In the genomic region with DNA sequence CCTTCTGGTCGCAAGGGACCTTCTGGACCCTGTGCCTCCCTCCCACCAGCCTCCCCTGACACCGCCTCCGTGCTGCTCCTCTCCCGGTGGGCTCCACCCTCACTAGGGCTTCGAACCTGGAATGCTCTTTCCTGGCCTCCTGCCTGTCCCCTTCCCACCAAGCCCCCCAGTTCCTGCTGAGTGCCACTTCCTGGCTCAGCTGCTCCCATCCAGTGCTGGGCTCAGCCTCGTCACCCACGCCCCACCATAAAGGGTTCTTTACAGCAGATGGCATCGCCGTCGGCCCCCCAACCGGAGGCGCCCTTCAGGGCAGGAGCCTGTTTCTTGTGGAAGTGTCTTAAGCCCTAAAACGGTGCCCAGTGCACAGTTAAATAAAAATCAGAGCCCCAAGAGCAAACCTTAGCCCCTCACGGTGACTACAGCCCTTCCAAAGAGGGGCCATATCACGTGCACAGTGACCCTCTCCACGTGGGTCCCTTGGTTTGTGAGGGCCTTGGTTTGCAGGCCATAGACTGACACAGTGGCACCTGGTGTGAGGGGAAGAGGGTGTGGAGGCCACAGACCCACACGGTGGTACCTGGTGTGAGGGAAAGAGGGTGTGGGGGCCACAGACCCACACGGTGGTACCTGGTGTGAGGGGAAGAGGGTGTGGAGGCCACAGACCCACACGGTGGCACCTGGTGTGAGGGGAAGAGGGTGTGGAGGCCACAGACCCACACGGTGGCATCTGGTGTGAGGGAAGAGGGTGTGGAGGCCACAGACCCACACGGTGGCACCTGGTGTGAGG, we compare ENCODE assay signal across 14 cellular contexts.
DNase-seq lines count a peak whose midpoint lies in the region; ATAC-seq and TF ChIP-seq lines count a peak whose summit lies in the region.
"Had no signal": no experiment of that assay in that cellular context is flagged by ENCODE, and none has a peak within 500 bp of the region (broad histone marks: within the 10 kb centered on the region; RNA-seq: fewer than 3 reads in every experiment).

No MANE protein-coding gene starts in this region.

- H3K9me3 Mint-ChIP-seq in activated T-cell treated with anti-CD3 and anti-CD28 coated beads, Interleukin-2, amount 50 U/mL, for 72 hours, result peaks cover 8 to 9% of the 10 kb centered on the region in 2 donors
- peaks cover 11% of the 10 kb centered on the region for H3K9me3 Mint-ChIP-seq in nephron
- H3K9me3 Mint-ChIP-seq: activated T-cell treated with anti-CD3 and anti-CD28 coated beads, Interleukin-2, amount 50 U/mL, for 24 hours had no signal

- TF ChIP-seq CTCF in colonic mucosa (IDR thresholded peaks at IDR 0.05) (no peak), nephron (IDR thresholded peaks at IDR 0.05; ENCODE audit: unreplicated experiment in 3 of 3) (no peak), tibial nerve (IDR thresholded peaks at IDR 0.05) (no peak)

- TF ChIP-seq POLR2A in tibial nerve (IDR thresholded peaks at IDR 0.05), result no peak

- H3K9me3 ChIP-seq in colonic mucosa, result no peaks in the 10 kb centered on the region
- H3K9me3 ChIP-seq in tibial nerve, result peaks cover 0 to 8% (median 0%) of the 10 kb centered on the region in 4 donors

- H3K27ac ChIP-seq in colonic mucosa (no peak overlapping the region), tibial nerve (peak overlapping the region; percentile 80 to 94 (median 90))

- intact Hi-C loops in colonic mucosa (cut with DNase I), result no loop called here

- H3K4me1 Mint-ChIP-seq in activated T-cell treated with anti-CD3 and anti-CD28 coated beads, Interleukin-2, amount 50 U/mL, for 72 hours (ENCODE audit: low read depth), result peaks cover 33% of the 10 kb centered on the region
- H3K4me1 Mint-ChIP-seq in nephron, result peaks cover 27% of the 10 kb centered on the region

- 84% methylated on average over 21 of the region's 21 CpGs for WGBS in tibial nerve, 2 donors

- TF ChIP-seq EP300 in tibial nerve (IDR thresholded peaks at IDR 0.05), result no peak

- no peak for ATAC-seq in activated T-cell treated with anti-CD3 and anti-CD28 coated beads, Interleukin-2, amount 50 U/mL, for 72 hours (replicated peaks in 1 of 2)
- no peak for ATAC-seq in GM18502 (IDR thresholded peaks at IDR 0.05; ENCODE audit: poor library complexity, unreplicated experiment)

- H3K36me3 ChIP-seq in colonic mucosa (no peaks in the 10 kb centered on the region), tibial nerve (no peaks in the 10 kb centered on the region)
- H3K36me3 ChIP-seq: brain microvascular endothelial cell had no signal

- peak; percentile 11 for DNase-seq in activated T-cell treated with anti-CD3 and anti-CD28 coated beads, Interleukin-2, amount 50 U/mL, for 1 hour
- no peak for DNase-seq in activated T-cell treated with anti-CD3 and anti-CD28 coated beads, Interleukin-2, amount 50 U/mL, for 72 hours
- DNase-seq in colonic mucosa (peak; percentile 15), tibial nerve (ENCODE audit: low spot score in 2 of 2) (peak in 1 of 2 donors; percentile 1), HK-2 (ENCODE audit: unreplicated experiment) (no peak), hepatic stellate cell (ENCODE audit: low spot score) (no peak)
- DNase-seq: brain microvascular endothelial cell, midbrain, NCI-H187, NCI-H82, SHP77 had no signal

- H3K4me3 ChIP-seq in colonic mucosa (no peak overlapping the region), tibial nerve (no peak overlapping the region)

- no peak overlapping the region for H3K9ac ChIP-seq in colonic mucosa (ENCODE audit: low read depth in 2 of 2, low read length in 2 of 2)

- H3K4me3 Mint-ChIP-seq in activated T-cell treated with anti-CD3 and anti-CD28 coated beads, Interleukin-2, amount 50 U/mL, for 72 hours, result no peak overlapping the region
- no peak overlapping the region for H3K4me3 Mint-ChIP-seq in nephron
- H3K4me3 Mint-ChIP-seq: activated T-cell treated with anti-CD3 and anti-CD28 coated beads, Interleukin-2, amount 50 U/mL, for 24 hours had no signal

- H3K4me1 ChIP-seq in colonic mucosa (no peaks in the 10 kb centered on the region), tibial nerve (peaks cover 0 to 78% (median 38%) of the 10 kb centered on the region in 4 donors)

- peaks cover 7 to 11% of the 10 kb centered on the region in 2 donors for H3K36me3 Mint-ChIP-seq in activated T-cell treated with anti-CD3 and anti-CD28 coated beads, Interleukin-2, amount 50 U/mL, for 72 hours (ENCODE audit: insufficient read depth in 2 of 2)
- H3K36me3 Mint-ChIP-seq in nephron (ENCODE audit: low read depth), result no peaks in the 10 kb centered on the region

- H3K27me3 Mint-ChIP-seq in activated T-cell treated with anti-CD3 and anti-CD28 coated beads, Interleukin-2, amount 50 U/mL, for 72 hours (ENCODE audit: low read depth), result no peaks in the 10 kb centered on the region
- peaks cover 16% of the 10 kb centered on the region for H3K27me3 Mint-ChIP-seq in nephron (ENCODE audit: low read depth)
- H3K27me3 Mint-ChIP-seq: activated T-cell treated with anti-CD3 and anti-CD28 coated beads, Interleukin-2, amount 50 U/mL, for 24 hours had no signal

- H3K27ac Mint-ChIP-seq in activated T-cell treated with anti-CD3 and anti-CD28 coated beads, Interleukin-2, amount 50 U/mL, for 72 hours, result no peak overlapping the region
- peak overlapping the region; percentile 70 to 83 (median 79) for H3K27ac Mint-ChIP-seq in nephron
- H3K27ac Mint-ChIP-seq: activated T-cell treated with anti-CD3 and anti-CD28 coated beads, Interleukin-2, amount 50 U/mL, for 24 hours had no signal

- no peaks in the 10 kb centered on the region for H3K27me3 ChIP-seq in colonic mucosa
- H3K27me3 ChIP-seq in tibial nerve, result no peaks in the 10 kb centered on the region
- H3K27me3 ChIP-seq: brain microvascular endothelial cell had no signal

Comparison
In these comparisons a context has a peak if more than half of its experiments do, and no peak if none do; other contexts are left out.
1. DNase-seq: peak in activated T-cell treated with anti-CD3 and anti-CD28 coated beads, Interleukin-2, amount 50 U/mL, for 1 hour (single experiment) and colonic mucosa (single experiment); none in activated T-cell treated with anti-CD3 and anti-CD28 coated beads, Interleukin-2, amount 50 U/mL, for 72 hours (0 of 2), HK-2 (single experiment) and hepatic stellate cell (single experiment).